ENCODE assay signal across 24 cellular contexts in genomic region chr3:158651192-158651591, GRCh38. TPM values are rescaled to one million over a fixed set of nuclear protein-coding genes. Genes with fewer than 3 reads are reported as not detected.
DNase-seq lines count a peak whose midpoint lies in the region; ATAC-seq lines count a peak whose summit lies in the region.
"Had no signal": no experiment of that assay in that cellular context is flagged by ENCODE, and none has a peak within 500 bp of the region (broad histone marks: within the 10 kb centered on the region; RNA-seq: fewer than 3 reads in every experiment).

No MANE protein-coding gene starts in this region.

- H3K27ac Mint-ChIP-seq in activated naive CD8-positive, alpha-beta T cell = peak overlapping the region; percentile 28
- H3K27ac Mint-ChIP-seq in activated naive CD8-positive, alpha-beta T cell treated with anti-CD3 and anti-CD28 coated beads for 36 hours = no peak overlapping the region
- H3K27ac Mint-ChIP-seq: CD14-positive monocyte; CD4-positive, CD25-positive, alpha-beta regulatory T cell; CD8-positive, alpha-beta memory T cell had no signal

- ATAC-seq in activated CD4-positive, CD25-positive, alpha-beta regulatory T cell treated with anti-CD3 and anti-CD28 coated beads, Interleukin-2, amount 50 U/mL, for 24 hours = peak; percentile 76 to 88
- ATAC-seq: GM12878 had no signal

- H3K27me3 Mint-ChIP-seq in activated naive CD8-positive, alpha-beta T cell = no peaks in the 10 kb centered on the region
- no peaks in the 10 kb centered on the region for H3K27me3 Mint-ChIP-seq in activated naive CD8-positive, alpha-beta T cell treated with anti-CD3 and anti-CD28 coated beads for 36 hours
- H3K27me3 Mint-ChIP-seq: CD4-positive, alpha-beta memory T cell; CD4-positive, CD25-positive, alpha-beta regulatory T cell; CD8-positive, alpha-beta memory T cell had no signal

- peaks cover 13% of the 10 kb centered on the region for H3K36me3 Mint-ChIP-seq in activated naive CD8-positive, alpha-beta T cell
- H3K36me3 Mint-ChIP-seq in activated naive CD8-positive, alpha-beta T cell treated with anti-CD3 and anti-CD28 coated beads for 36 hours = peaks cover 31% of the 10 kb centered on the region

- H3K4me3 Mint-ChIP-seq in activated naive CD8-positive, alpha-beta T cell = no peak overlapping the region
- no peak overlapping the region for H3K4me3 Mint-ChIP-seq in activated naive CD8-positive, alpha-beta T cell treated with anti-CD3 and anti-CD28 coated beads for 36 hours
- H3K4me3 Mint-ChIP-seq: CD14-positive monocyte; CD4-positive, alpha-beta memory T cell; CD4-positive, CD25-positive, alpha-beta regulatory T cell; CD8-positive, alpha-beta memory T cell had no signal

- H3K4me1 Mint-ChIP-seq in activated naive CD8-positive, alpha-beta T cell (ENCODE audit: low read depth) = peaks cover 31% of the 10 kb centered on the region
- H3K4me1 Mint-ChIP-seq in activated naive CD8-positive, alpha-beta T cell treated with anti-CD3 and anti-CD28 coated beads for 36 hours = peaks cover 24% of the 10 kb centered on the region

- no peak for DNase-seq in activated CD4-positive, CD25-positive, alpha-beta regulatory T cell (lab: John Stamatoyannopoulos, UW)
- no peak for DNase-seq in activated naive CD8-positive, alpha-beta T cell treated with anti-CD3 and anti-CD28 coated beads for 36 hours
- DNase-seq in dermis blood vessel endothelial cell = no peak
- DNase-seq: 8988T; ACHN; BE2C; C1 segment of cervical spinal cord; CD4-positive, alpha-beta memory T cell; CD4-positive, CD25-positive, alpha-beta regulatory T cell; CD8-positive, alpha-beta memory T cell; COR-L47; DMS 273 treated with DMSO at 0.1 percent for 48 hours; DMS153; DMS53; DMS79; DND-41; EL; GDM1 had no signal

- H3K9me3 Mint-ChIP-seq in activated naive CD8-positive, alpha-beta T cell (ENCODE audit: low read depth) = no peaks in the 10 kb centered on the region
- no peaks in the 10 kb centered on the region for H3K9me3 Mint-ChIP-seq in activated naive CD8-positive, alpha-beta T cell treated with anti-CD3 and anti-CD28 coated beads for 36 hours
- H3K9me3 Mint-ChIP-seq: CD14-positive monocyte; CD4-positive, alpha-beta memory T cell; CD4-positive, CD25-positive, alpha-beta regulatory T cell; CD8-positive, alpha-beta memory T cell had no signal

RNA-seq across cellular contexts. Expression of gene GFM1, which starts 6.9 kb away (rescaled TPM):
- 10 to 100 TPM; 82.8 to 89.3 TPM for total RNA-seq in activated naive CD8-positive, alpha-beta T cell treated with anti-CD3 and anti-CD28 coated beads for 36 hours
- 117 and 143 TPM in 2 replicates for total RNA-seq in dermis blood vessel endothelial cell

RNA-seq across cellular contexts. Expression of gene LXN, which starts 21.3 kb away (rescaled TPM):
- 1 to 10 TPM; 7.6 to 8.2 TPM for total RNA-seq in activated naive CD8-positive, alpha-beta T cell treated with anti-CD3 and anti-CD28 coated beads for 36 hours
- total RNA-seq in dermis blood vessel endothelial cell = 82.5 and 93.8 TPM in 2 replicates
- total RNA-seq: Daoy, G401 had no signal
